ENCODE assay signal across 28 cellular contexts in the genomic region with DNA sequence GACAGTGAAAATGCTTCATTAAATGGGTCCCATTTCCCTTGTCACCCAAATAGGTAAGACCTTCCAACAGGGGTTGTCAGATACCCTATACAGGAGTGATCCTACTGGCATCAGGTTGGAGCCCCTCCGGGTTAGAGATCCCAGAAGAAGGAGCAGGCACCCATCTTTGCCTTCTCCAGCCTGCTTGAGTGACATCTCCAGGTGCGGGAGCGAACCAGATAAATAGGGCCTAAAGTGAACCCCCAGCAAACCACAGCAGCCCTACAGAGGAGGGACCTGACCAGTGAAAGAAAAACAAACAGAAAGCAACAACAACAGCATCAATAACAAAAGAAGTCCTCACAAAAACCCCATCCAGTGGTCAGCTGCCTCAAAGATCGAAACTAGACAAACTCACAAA.
"Had no signal": no experiment of that assay in that cellular context is flagged by ENCODE, and none has a peak within 500 bp of the region (broad histone marks: within the 10 kb centered on the region; RNA-seq: fewer than 3 reads in every experiment).

No MANE protein-coding gene starts in this region.

- H3K4me3 Mint-ChIP-seq: dendritic cell treated with granulocyte-macrophage colony-stimulating factor and Interleukin-4, amounts not matched to agents 40 ng/mL and 50 ng/mL, for 4 days; effector memory CD8-positive, alpha-beta T cell; endodermal cell had no signal

- ATAC-seq: effector memory CD8-positive, alpha-beta T cell; esophagus mucosa; foreskin keratinocyte; gastrocnemius medialis; gastroesophageal sphincter; heart left ventricle; heart right ventricle had no signal

- H3K9me3 ChIP-seq: colonic mucosa, gastrocnemius medialis had no signal

- H3K27ac Mint-ChIP-seq: dendritic cell treated with granulocyte-macrophage colony-stimulating factor and Interleukin-4, amounts not matched to agents 40 ng/mL and 50 ng/mL, for 4 days; effector memory CD8-positive, alpha-beta T cell; endodermal cell had no signal

- H3K4me3 ChIP-seq: colonic mucosa, coronary artery, dorsolateral prefrontal cortex, esophagus muscularis mucosa, esophagus squamous epithelium, gastrocnemius medialis, gastroesophageal sphincter, heart left ventricle, heart right ventricle had no signal

- H3K36me3 ChIP-seq: colonic mucosa, esophagus muscularis mucosa, esophagus squamous epithelium, gastrocnemius medialis, gastroesophageal sphincter, heart left ventricle, heart right ventricle had no signal

- H3K4me1 ChIP-seq: colonic mucosa, esophagus muscularis mucosa, esophagus squamous epithelium, gastrocnemius medialis, gastroesophageal sphincter, heart left ventricle, heart right ventricle had no signal

- H3K27me3 ChIP-seq: colonic mucosa, dorsolateral prefrontal cortex, esophagus muscularis mucosa, esophagus squamous epithelium, foreskin keratinocyte, gastrocnemius medialis, gastroesophageal sphincter, heart left ventricle, heart right ventricle had no signal

- H3K27me3 Mint-ChIP-seq: dendritic cell treated with granulocyte-macrophage colony-stimulating factor and Interleukin-4, amounts not matched to agents 40 ng/mL and 50 ng/mL, for 4 days; effector memory CD8-positive, alpha-beta T cell had no signal

- H3K27ac ChIP-seq: colonic mucosa, coronary artery, dorsolateral prefrontal cortex, epithelial cell of prostate, esophagus muscularis mucosa, esophagus squamous epithelium, foreskin keratinocyte, gastrocnemius medialis, gastroesophageal sphincter, heart left ventricle, heart right ventricle had no signal

- DNase-seq: colonic mucosa; cortex of kidney; dermis blood vessel endothelial cell; dorsolateral prefrontal cortex; effector CD4-positive, alpha-beta T cell; effector CD8-positive, alpha-beta T cell; effector memory CD4-positive, alpha-beta T cell; effector memory CD8-positive, alpha-beta T cell; erythroblast; esophagus squamous epithelium; foreskin fibroblast; foreskin keratinocyte; foreskin melanocyte; gastrocnemius medialis; head of caudate nucleus; heart left ventricle; heart right ventricle had no signal

- FAIRE-seq: colon, endometrium, endothelial cell of umbilical vein, frontal cortex had no signal
